ENCODE assay signal across 1 cellular context in genomic region chr15:90479656-90480055, GRCh38.
TF ChIP-seq lines count a peak whose summit lies in the region.

No MANE protein-coding gene starts in this region.

TF ChIP-seq in SK-N-SH treated with all-trans-retinoic acid at 6 μM for 48 hours, 23 proteins besides CTCF, POLR2A, EP300 and RAD21 (continued from another document):
- no peak for TF ChIP-seq ZC3H10 (CRISPR knock-in tag; IDR thresholded peaks at IDR 0.05)
